ENCODE assay signal across 13 cellular contexts in genomic region chr3:4582634-4583033, GRCh38.
DNase-seq lines count a peak whose midpoint lies in the region; ATAC-seq and TF ChIP-seq lines count a peak whose summit lies in the region.
"Had no signal": no experiment of that assay in that cellular context is flagged by ENCODE, and none has a peak within 500 bp of the region (broad histone marks: within the 10 kb centered on the region; RNA-seq: fewer than 3 reads in every experiment).

No MANE protein-coding gene starts in this region.

- WGBS in heart right ventricle, 2 donors, result 40 to 45% methylated on average over 3 of the region's 3 CpGs
- 34 to 53% methylated on average over 3 of the region's 3 CpGs for WGBS in esophagus squamous epithelium, 2 donors

- ATAC-seq in heart right ventricle (no peak), Right ventricle myocardium inferior (no peak), HG03520 (IDR thresholded peaks at IDR 0.05; ENCODE audit: unreplicated experiment) (no peak)
- ATAC-seq in natural killer cell treated with Interleukin-12 subunit alpha and Interleukin-12 subunit beta and Interleukin-15 and Interleukin-18, amount 100 ng/mL, for 72 hours, result no peak
- ATAC-seq: activated CD4-positive, alpha-beta T cell treated with anti-CD3 and anti-CD28 coated beads for 36 hours had no signal

- H3K27me3 ChIP-seq in heart right ventricle (no peaks in the 10 kb centered on the region), esophagus squamous epithelium (no peaks in the 10 kb centered on the region), vagina (no peaks in the 10 kb centered on the region)

- peaks cover 47 to 62% of the 10 kb centered on the region in 2 donors for H3K4me1 Mint-ChIP-seq in natural killer cell treated with Interleukin-12 subunit alpha and Interleukin-12 subunit beta and Interleukin-15 and Interleukin-18, amount 100 ng/mL, for 72 hours (ENCODE audit: low read depth in 2 of 2)

- no peak for TF ChIP-seq POLR2A in esophagus squamous epithelium (IDR thresholded peaks at IDR 0.05)
- no peak for TF ChIP-seq POLR2A in vagina (IDR thresholded peaks at IDR 0.05)

- H3K4me1 ChIP-seq in heart right ventricle (peaks cover 4 to 69% (median 60%) of the 10 kb centered on the region in 9 donors), esophagus squamous epithelium (peaks cover 6 to 50% (median 23%) of the 10 kb centered on the region in 3 donors), vagina (peaks cover 42% of the 10 kb centered on the region)

- peak overlapping the region; percentile 23 to 86 for H3K27ac Mint-ChIP-seq in natural killer cell treated with Interleukin-12 subunit alpha and Interleukin-12 subunit beta and Interleukin-15 and Interleukin-18, amount 100 ng/mL, for 72 hours
- H3K27ac Mint-ChIP-seq: activated CD4-positive, alpha-beta T cell treated with anti-CD3 and anti-CD28 coated beads for 36 hours had no signal

- H3K36me3 ChIP-seq in heart right ventricle (no peaks in the 10 kb centered on the region), esophagus squamous epithelium (no peaks in the 10 kb centered on the region), vagina (no peaks in the 10 kb centered on the region)

- H3K4me3 Mint-ChIP-seq in natural killer cell treated with Interleukin-12 subunit alpha and Interleukin-12 subunit beta and Interleukin-15 and Interleukin-18, amount 100 ng/mL, for 72 hours, result peak overlapping the region; percentile 28
- H3K4me3 Mint-ChIP-seq: activated CD4-positive, alpha-beta T cell treated with anti-CD3 and anti-CD28 coated beads for 36 hours had no signal

- no peaks in the 10 kb centered on the region for H3K9me3 ChIP-seq in heart right ventricle
- H3K9me3 ChIP-seq in esophagus squamous epithelium, result no peaks in the 10 kb centered on the region
- H3K9me3 ChIP-seq in vagina, result no peaks in the 10 kb centered on the region

- H3K36me3 Mint-ChIP-seq in natural killer cell treated with Interleukin-12 subunit alpha and Interleukin-12 subunit beta and Interleukin-15 and Interleukin-18, amount 100 ng/mL, for 72 hours, result no peaks in the 10 kb centered on the region

- intact Hi-C loops in heart right ventricle (cut with DNase I), result loop anchor here in 9 of 10 donors (5.0 to 10.0 kb wide), 7 partner anchors 35 to 230 kb away; partner anchors contain the start of gene ITPR1 (in 5 of the 9)
- intact Hi-C loops in Right ventricle myocardium inferior (cut with DNase I), result loop anchor here (5.0 kb wide), 1 partner anchor 50 kb away; no protein-coding TSS in a partner anchor
- intact Hi-C loops in esophagus squamous epithelium (cut with DNase I), result no loop called here
- intact Hi-C loops in vagina (cut with DNase I), result loop anchor here (5.0 kb wide), 1 partner anchor 90 kb away; the partner anchor contains the start of gene ITPR1
- intact Hi-C loops in head of caudate nucleus (cut with DNase I), result no loop called here

- no peaks in the 10 kb centered on the region for H3K9me3 Mint-ChIP-seq in natural killer cell treated with Interleukin-12 subunit alpha and Interleukin-12 subunit beta and Interleukin-15 and Interleukin-18, amount 100 ng/mL, for 72 hours

- H3K27me3 Mint-ChIP-seq in natural killer cell treated with Interleukin-12 subunit alpha and Interleukin-12 subunit beta and Interleukin-15 and Interleukin-18, amount 100 ng/mL, for 72 hours, result no peaks in the 10 kb centered on the region
- H3K27me3 Mint-ChIP-seq: activated CD4-positive, alpha-beta T cell treated with anti-CD3 and anti-CD28 coated beads for 36 hours had no signal

- DNase-seq in heart right ventricle, result no peak
- no peak for DNase-seq in Right ventricle myocardium inferior (ENCODE audit: missing footprints)
- DNase-seq in esophagus squamous epithelium (lab: John Stamatoyannopoulos, UW), result no peak
- no peak for DNase-seq in natural killer cell treated with Interleukin-12 subunit alpha and Interleukin-12 subunit beta and Interleukin-15 and Interleukin-18, amount 100 ng/mL, for 72 hours (ENCODE audit: low spot score)
- no peak for DNase-seq in vagina (ENCODE audit: extremely low spot score in 2 of 2)
- DNase-seq in NCI-H1417 (lab: John Stamatoyannopoulos, UW), result no peak
- DNase-seq in head of caudate nucleus, result no peak
- DNase-seq: ACHN; activated CD4-positive, alpha-beta T cell treated with anti-CD3 and anti-CD28 coated beads for 36 hours; activated naive CD4-positive, alpha-beta T cell treated with Interleukin-2 at 50 U/mL for 16 hours; NCI-H2171; stimulated activated CD4-positive, alpha-beta T cell treated with anti-CD3 and anti-CD28 coated beads, Interleukin-2, amount 100 ng/mL, for 48 hours had no signal

- H3K27ac ChIP-seq in heart right ventricle (peak overlapping the region in 9 of 10 donors; percentile 1 to 81 (median 71)), esophagus squamous epithelium (peak overlapping the region in 3 of 4 donors; percentile 57 to 82 (median 61)), vagina (peak overlapping the region; percentile 74)

- no peak for TF ChIP-seq CTCF in heart right ventricle (IDR thresholded peaks at IDR 0.05)
- TF ChIP-seq CTCF in esophagus squamous epithelium (IDR thresholded peaks at IDR 0.05), result no peak
- no peak for TF ChIP-seq CTCF in vagina (IDR thresholded peaks at IDR 0.05)

- H3K4me3 ChIP-seq in heart right ventricle (no peak overlapping the region), esophagus squamous epithelium (no peak overlapping the region), vagina (no peak overlapping the region)

Comparison
In these comparisons a context has a peak if more than half of its experiments do, and no peak if none do; other contexts are left out.
1. intact Hi-C loops: an anchor here in heart right ventricle (5.0 to 10.0 kb wide), Right ventricle myocardium inferior (5.0 kb wide) and vagina (5.0 kb wide); none called in esophagus squamous epithelium and head of caudate nucleus.